In genomic region chr12:71693126-71693525, GRCh38 we compare ENCODE assay signal across 24 cellular contexts. TPM values are rescaled to one million over a fixed set of nuclear protein-coding genes. Genes with fewer than 3 reads are reported as not detected.
DNase-seq lines count a peak whose midpoint lies in the region; ATAC-seq and TF ChIP-seq lines count a peak whose summit lies in the region.
"Had no signal": no experiment of that assay in that cellular context is flagged by ENCODE, and none has a peak within 500 bp of the region (broad histone marks: within the 10 kb centered on the region; RNA-seq: fewer than 3 reads in every experiment).

No MANE protein-coding gene starts in this region.

- no peaks in the 10 kb centered on the region for H3K9me3 ChIP-seq in Karpas-422 (ENCODE audit: low read length)
- no peaks in the 10 kb centered on the region for H3K9me3 ChIP-seq in Peyer's patch
- H3K9me3 ChIP-seq in right lobe of liver = no peaks in the 10 kb centered on the region
- H3K9me3 ChIP-seq: SK-N-SH had no signal

- H3K27ac ChIP-seq in Karpas-422 (ENCODE audit: low read length) = peak overlapping the region; percentile 97
- H3K27ac ChIP-seq in Peyer's patch = peak overlapping the region; percentile 65 to 86 (median 71)
- H3K27ac ChIP-seq in right lobe of liver = no peak overlapping the region
- H3K27ac ChIP-seq: C4-2B, GM23248 had no signal

- no peak overlapping the region for H3K4me3 Mint-ChIP-seq in memory B cell
- no peak overlapping the region for H3K4me3 Mint-ChIP-seq in stimulated activated memory B cell treated with anti-CD40 and anti-IgM and Interleukin-4, amounts not matched to agents 10 μg/mL and 1 μg/mL and 100 μg/mL, for 72 hours
- H3K4me3 Mint-ChIP-seq: T-cell had no signal

- no peak for TF ChIP-seq POLR2A in Peyer's patch (IDR thresholded peaks at IDR 0.05)
- no peak for TF ChIP-seq POLR2A in right lobe of liver (IDR thresholded peaks at IDR 0.05)

- H3K36me3 ChIP-seq in Karpas-422 (ENCODE audit: insufficient read depth, low read length) = 0 out of 2 replicates have a peak, but pooled peaks cover 4% of the 10 kb centered on the region
- peaks cover 0 to 16% (median 0%) of the 10 kb centered on the region in 3 donors for H3K36me3 ChIP-seq in Peyer's patch
- peaks cover 0 to 13% (median 0%) of the 10 kb centered on the region in 4 donors for H3K36me3 ChIP-seq in right lobe of liver

- WGBS in right lobe of liver (ENCODE audit: insufficient coverage, low coverage, low lambda C conversion rate, missing lambda C conversion rate) = 100% methylated on average over 5 of the region's 7 CpGs

- peak overlapping the region; percentile 74 for H3K4me2 ChIP-seq in Karpas-422 (ENCODE audit: low read depth, low read length, poor library complexity, severe bottlenecking)
- H3K4me2 ChIP-seq: SK-N-SH had no signal

- peak overlapping the region; percentile 91 for H3K27ac Mint-ChIP-seq in memory B cell
- H3K27ac Mint-ChIP-seq in stimulated activated memory B cell treated with anti-CD40 and anti-IgM and Interleukin-4, amounts not matched to agents 10 μg/mL and 1 μg/mL and 100 μg/mL, for 72 hours = peak overlapping the region; percentile 81

- no peak for ATAC-seq in memory B cell (ENCODE audit: low read depth)
- ATAC-seq in stimulated activated memory B cell treated with anti-CD40 and anti-IgM and Interleukin-4, amounts not matched to agents 10 μg/mL and 1 μg/mL and 100 μg/mL, for 72 hours = no peak
- ATAC-seq in right lobe of liver = no peak
- ATAC-seq: HCT116, T-cell had no signal

- no peaks in the 10 kb centered on the region for H3K27me3 Mint-ChIP-seq in memory B cell
- no peaks in the 10 kb centered on the region for H3K27me3 Mint-ChIP-seq in stimulated activated memory B cell treated with anti-CD40 and anti-IgM and Interleukin-4, amounts not matched to agents 10 μg/mL and 1 μg/mL and 100 μg/mL, for 72 hours
- H3K27me3 Mint-ChIP-seq: T-cell had no signal

- H3K9ac ChIP-seq in Karpas-422 (ENCODE audit: low read length) = 0 out of 2 replicates have a peak overlapping the region, but pooled peaks have one; percentile 71
- H3K9ac ChIP-seq: GM23248, SK-N-SH had no signal

- H3K4me1 Mint-ChIP-seq in memory B cell = peaks cover 35% of the 10 kb centered on the region
- peaks cover 53% of the 10 kb centered on the region for H3K4me1 Mint-ChIP-seq in stimulated activated memory B cell treated with anti-CD40 and anti-IgM and Interleukin-4, amounts not matched to agents 10 μg/mL and 1 μg/mL and 100 μg/mL, for 72 hours

- H4K20me1 ChIP-seq in Karpas-422 (ENCODE audit: insufficient read depth, low read depth, low read length) = no peaks in the 10 kb centered on the region

- TF ChIP-seq CTCF in Peyer's patch (IDR thresholded peaks at IDR 0.05) (no peak), right lobe of liver (IDR thresholded peaks at IDR 0.05) (no peak)

- intact Hi-C loops in right lobe of liver (cut with DNase I) = no loop called here

- 0 out of 2 replicates have a peak overlapping the region, but pooled peaks have one; percentile 59 for H3K4me3 ChIP-seq in Karpas-422 (ENCODE audit: low read length)
- no peak overlapping the region for H3K4me3 ChIP-seq in Peyer's patch
- H3K4me3 ChIP-seq in right lobe of liver = no peak overlapping the region
- H3K4me3 ChIP-seq: GM23248 had no signal

- H3K4me1 ChIP-seq in Karpas-422 (ENCODE audit: low read length) (peaks cover 72% of the 10 kb centered on the region), Peyer's patch (peaks cover 0 to 44% (median 6%) of the 10 kb centered on the region in 4 donors), right lobe of liver (peaks cover 0 to 23% (median 8%) of the 10 kb centered on the region in 4 donors)

- no peak overlapping the region; the same call in 1 of the 2 replicates for H2AFZ ChIP-seq in Karpas-422 (ENCODE audit: low read length)
- H2AFZ ChIP-seq: GM23248 had no signal

- peaks cover 32% of the 10 kb centered on the region for H3K79me2 ChIP-seq in Karpas-422 (ENCODE audit: low read length)

- peaks cover 8% of the 10 kb centered on the region for H3K36me3 Mint-ChIP-seq in memory B cell
- H3K36me3 Mint-ChIP-seq in stimulated activated memory B cell treated with anti-CD40 and anti-IgM and Interleukin-4, amounts not matched to agents 10 μg/mL and 1 μg/mL and 100 μg/mL, for 72 hours = peaks cover 10% of the 10 kb centered on the region

- H3K9me2 ChIP-seq in Karpas-422 (replicated peaks; ENCODE audit: insufficient read depth, low read length) = no peaks in the 10 kb centered on the region
- H3K9me2 ChIP-seq: SK-N-SH had no signal

- H3K9me3 Mint-ChIP-seq in memory B cell = no peaks in the 10 kb centered on the region
- no peaks in the 10 kb centered on the region for H3K9me3 Mint-ChIP-seq in stimulated activated memory B cell treated with anti-CD40 and anti-IgM and Interleukin-4, amounts not matched to agents 10 μg/mL and 1 μg/mL and 100 μg/mL, for 72 hours
- H3K9me3 Mint-ChIP-seq: T-cell had no signal

- no peaks in the 10 kb centered on the region for H3K27me3 ChIP-seq in Karpas-422 (ENCODE audit: low read length)
- no peaks in the 10 kb centered on the region for H3K27me3 ChIP-seq in Peyer's patch
- no peaks in the 10 kb centered on the region for H3K27me3 ChIP-seq in right lobe of liver

- DNase-seq in Karpas-422 = no peak
- DNase-seq in Peyer's patch = peak in 2 of 3 donors; percentile 60 to 70
- DNase-seq in memory B cell (ENCODE audit: low spot score in 2 of 2) = no peak
- DNase-seq in NCI-H1417 treated with DMSO at 0.1 percent for 48 hours (lab: John Stamatoyannopoulos, UW) = no peak
- DNase-seq in HK-2 (ENCODE audit: unreplicated experiment) = no peak
- DNase-seq in right lobe of liver = no peak
- DNase-seq: ACHN; DND-41; GM23248; KBM-7; NCI-H1048; NCI-H1436 treated with DMSO at 0.1 percent for 48 hours; NCI-H2029 treated with DMSO at 0.1 percent for 48 hours; NCI-H2171 treated with DMSO at 0.1 percent for 48 hours; NCI-H446; NCI-H526 treated with DMSO at 0.1 percent for 48 hours; NK-92 treated with Interleukin-12 subunit alpha and Interleukin-12 subunit beta, amount 100 ng/mL, for 24 hours; RPMI8226; SHP77 treated with DMSO at 0.1 percent for 48 hours; SK-N-SH; T-cell had no signal

RNA-seq across cellular contexts. Expression of gene TMEM19, which starts 7.2 kb away (rescaled TPM):
- 21.3 and 32.8 TPM in 2 replicates for total RNA-seq in Karpas-422 (2014; rRNA removed; shearing (Covaris generic); ENCODE audit: low replicate concordance)
- total RNA-seq in Peyer's patch (10 to 100 TPM; 12.4 to 48.3 (median 43.6) TPM), right lobe of liver (10 to 100 TPM; 11.2 to 18.9 (median 15.7) TPM)

RNA-seq across cellular contexts. Expression of gene THAP2, which starts 29.0 kb away (rescaled TPM):
- total RNA-seq in Karpas-422 (2014; rRNA removed; shearing (Covaris generic); ENCODE audit: low replicate concordance) = 3.2 and 7.2 TPM in 2 replicates
- total RNA-seq in Peyer's patch (1 to 10 TPM; 2.8 to 7.5 (median 3.7) TPM), right lobe of liver (1 to 10 TPM; 1.3 to 3.2 (median 2.0) TPM)

RNA-seq across cellular contexts. Expression of gene ZFC3H1, which starts 29.5 kb away (rescaled TPM):
- 43.4 and 74.7 TPM in 2 replicates for total RNA-seq in Karpas-422 (2014; rRNA removed; shearing (Covaris generic); ENCODE audit: low replicate concordance)
- 100 to 1,000 TPM; 131 to 309 (median 156) TPM for total RNA-seq in Peyer's patch
- 10 to 100 TPM; 13.0 to 27.3 (median 19.1) TPM for total RNA-seq in right lobe of liver

Comparison
In these comparisons a context has a peak if more than half of its experiments do, and no peak if none do; other contexts are left out.
1. DNase-seq: peak in Peyer's patch (2 of 3); none in Karpas-422 (single experiment), memory B cell (0 of 2), NCI-H1417 treated with DMSO at 0.1 percent for 48 hours (single experiment), HK-2 (single experiment) and right lobe of liver (0 of 3).
2. H3K27ac ChIP-seq: peak in Karpas-422 (single experiment) and Peyer's patch (4 of 4); none in right lobe of liver (0 of 3).